Comparison of ENCODE assay signal across 12 cellular contexts in genomic region chr10:61835909-61836232, GRCh38.
DNase-seq lines count a peak whose midpoint lies in the region; ATAC-seq, FAIRE-seq and TF ChIP-seq lines count a peak whose summit lies in the region.
"Had no signal": no experiment of that assay in that cellular context is flagged by ENCODE, and none has a peak within 500 bp of the region (broad histone marks: within the 10 kb centered on the region; RNA-seq: fewer than 3 reads in every experiment).

No MANE protein-coding gene starts in this region.

- no peak overlapping the region for H3K4me3 Mint-ChIP-seq in astrocyte (ENCODE audit: unreplicated experiment)
- H3K4me3 Mint-ChIP-seq: H9 had no signal

- no peaks in the 10 kb centered on the region for H3K79me2 ChIP-seq in astrocyte (ENCODE audit: insufficient read depth, low read length)

- peak overlapping the region; percentile 35 for H2AFZ ChIP-seq in astrocyte (ENCODE audit: low read depth, low read length)

- no peak for TF ChIP-seq CTCF in astrocyte (IDR thresholded peaks at IDR 0.05; ENCODE audit: insufficient read depth, low read depth, low read length)

- no peaks in the 10 kb centered on the region for H4K20me1 ChIP-seq in astrocyte (ENCODE audit: insufficient read depth, low read length)

- H3K36me3 Mint-ChIP-seq in astrocyte (ENCODE audit: low read depth, unreplicated experiment), result no peaks in the 10 kb centered on the region

- H3K9ac ChIP-seq in astrocyte (ENCODE audit: low read length) (peak overlapping the region; percentile 73), skeletal muscle tissue (ENCODE audit: low read depth in 1 of 3, low read length in 3 of 3) (no peak overlapping the region)

- H3K4me1 Mint-ChIP-seq in astrocyte (ENCODE audit: low read depth, unreplicated experiment), result peaks cover 25% of the 10 kb centered on the region

- H3K4me1 ChIP-seq in astrocyte (ENCODE audit: insufficient read depth, low read length) (peaks cover 30% of the 10 kb centered on the region), skeletal muscle tissue (ENCODE audit: control insufficient read depth in 3 of 3, insufficient read depth in 3 of 3, low read length in 3 of 3) (peaks cover 7 to 17% (median 9%) of the 10 kb centered on the region in 3 donors)

- H3K4me2 ChIP-seq in astrocyte (ENCODE audit: low read length), result peak overlapping the region; percentile 70

- no peaks in the 10 kb centered on the region for H3K27me3 Mint-ChIP-seq in astrocyte (ENCODE audit: low read depth, unreplicated experiment)

- peak overlapping the region; percentile 80 for H3K27ac Mint-ChIP-seq in astrocyte (ENCODE audit: unreplicated experiment)
- H3K27ac Mint-ChIP-seq: H9 had no signal

- no peak for FAIRE-seq in astrocyte (lab: Jason Lieb, UNC)

- no peaks in the 10 kb centered on the region for H3K9me3 Mint-ChIP-seq in astrocyte (ENCODE audit: unreplicated experiment)
- H3K9me3 Mint-ChIP-seq: H9 had no signal

- H3K36me3 ChIP-seq in KOPT-K1 (ENCODE audit: insufficient read depth, low read length) (no peaks in the 10 kb centered on the region), astrocyte (ENCODE audit: insufficient read depth, low read length) (no peaks in the 10 kb centered on the region), skeletal muscle tissue (ENCODE audit: control insufficient read depth in 3 of 3, insufficient read depth in 3 of 3, low read length in 3 of 3) (no peaks in the 10 kb centered on the region)

- H3K27ac ChIP-seq in KOPT-K1 (ENCODE audit: low read depth, low read length, poor library complexity, severe bottlenecking), result peak overlapping the region; percentile 47
- peak overlapping the region; percentile 90 for H3K27ac ChIP-seq in astrocyte (ENCODE audit: low read depth, low read length)
- peak overlapping the region; percentile 48 for H3K27ac ChIP-seq in skeletal muscle tissue (ENCODE audit: low read depth, low read length)

- DNase-seq in astrocyte (ENCODE audit: low read depth) (peak; percentile 67), foreskin melanocyte (peak; percentile 10), NCI-H510A treated with DMSO at 0.1 percent for 48 hours (lab: John Stamatoyannopoulos, UW) (no peak), cerebellum (ENCODE audit: low spot score) (no peak), SHP77 (lab: John Stamatoyannopoulos, UW) (no peak)
- DNase-seq: activated T-cell treated with anti-CD3 and anti-CD28 coated beads, Interleukin-2, amount 50 U/mL, for 1 hour; H9; left cardiac atrium; stimulated activated naive CD8-positive, alpha-beta T cell treated with anti-CD3 and anti-CD28 coated beads, Interleukin-15, Interleukin-2, amounts not matched to agents 100 U/mL and 50 U/mL, for 24 hours had no signal

- H3K4me3 ChIP-seq in astrocyte (ENCODE audit: insufficient read depth, low read depth, low read length) (no peak overlapping the region), skeletal muscle tissue (ENCODE audit: low read length in 3 of 3) (peak overlapping the region in 1 of 3 donors; percentile 2)

- H3K9me3 ChIP-seq in KOPT-K1 (ENCODE audit: insufficient read depth, low read length, poor library complexity, severe bottlenecking), result no peaks in the 10 kb centered on the region
- H3K9me3 ChIP-seq in astrocyte (ENCODE audit: insufficient read depth, low read depth, low read length), result no peaks in the 10 kb centered on the region
- peaks cover 0 to 7% (median 3%) of the 10 kb centered on the region in 3 donors for H3K9me3 ChIP-seq in skeletal muscle tissue (ENCODE audit: control insufficient read depth in 3 of 3, low read length in 3 of 3)

- H3K27me3 ChIP-seq in astrocyte (ENCODE audit: insufficient read depth, low read length), result no peaks in the 10 kb centered on the region
- no peaks in the 10 kb centered on the region for H3K27me3 ChIP-seq in skeletal muscle tissue (ENCODE audit: control insufficient read depth in 3 of 3, insufficient read depth in 3 of 3, low read length in 3 of 3)

- ATAC-seq in HG03520 (IDR thresholded peaks at IDR 0.05; ENCODE audit: unreplicated experiment), result no peak
- ATAC-seq: stimulated activated naive CD8-positive, alpha-beta T cell treated with anti-CD3 and anti-CD28 coated beads, Interleukin-15, Interleukin-2, amounts not matched to agents 100 U/mL and 50 U/mL, for 24 hours had no signal

Comparison
In these comparisons a context has a peak if more than half of its experiments do, and no peak if none do; other contexts are left out.
1. DNase-seq: peak in astrocyte (single experiment) and foreskin melanocyte (single experiment); none in NCI-H510A treated with DMSO at 0.1 percent for 48 hours (single experiment), cerebellum (single experiment) and SHP77 (0 of 2).
2. Peak in every context shown above with its lines, with median percentiles within 50 percentile points of each other: H3K27ac ChIP-seq.